15 cellular contexts compared by ENCODE assay signal in the genomic region with DNA sequence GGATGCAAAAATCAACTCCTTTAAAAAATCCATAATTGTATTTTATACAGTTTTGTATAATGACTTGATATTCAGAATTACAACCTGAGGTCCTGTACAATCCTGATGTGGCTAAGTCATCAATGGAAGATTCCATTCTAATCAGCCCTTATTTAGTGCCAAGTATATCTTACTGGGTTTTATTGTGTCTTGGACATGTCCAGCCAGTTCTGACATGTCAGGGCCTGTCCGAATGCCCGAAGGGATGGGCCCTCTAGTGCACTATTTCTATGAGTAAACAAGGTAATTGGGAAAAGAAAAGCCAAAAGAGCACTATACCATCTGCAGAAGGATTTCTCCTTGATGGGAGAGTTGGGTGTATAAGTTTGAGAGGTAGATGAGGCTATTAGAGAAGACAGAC.
"Had no signal": no experiment of that assay in that cellular context is flagged by ENCODE, and none has a peak within 500 bp of the region (broad histone marks: within the 10 kb centered on the region; RNA-seq: fewer than 3 reads in every experiment).

No MANE protein-coding gene starts in this region.

- H3K4me1 Mint-ChIP-seq: activated naive CD8-positive, alpha-beta T cell treated with anti-CD3 and anti-CD28 coated beads, Interleukin-2, amount 10 ng/mL, durations not matched to agents 7 days and 5 days; natural killer cell had no signal

- H3K9me3 ChIP-seq: testis had no signal

- H3K36me3 ChIP-seq: stomach had no signal

- H3K4me3 ChIP-seq: mucosa of descending colon, stomach, testis had no signal

- H3K27me3 Mint-ChIP-seq: activated naive CD8-positive, alpha-beta T cell treated with anti-CD3 and anti-CD28 coated beads, Interleukin-2, amount 10 ng/mL, durations not matched to agents 7 days and 5 days had no signal

- DNase-seq: activated naive CD4-positive, alpha-beta T cell; activated naive CD8-positive, alpha-beta T cell treated with anti-CD3 and anti-CD28 coated beads, Interleukin-2, amount 10 ng/mL, durations not matched to agents 7 days and 5 days; dermis blood vessel endothelial cell; mucosa of descending colon; natural killer cell; nucleus accumbens; posterior cingulate gyrus; retina; stimulated activated CD4-positive, alpha-beta T cell treated with anti-CD3 and anti-CD28 coated beads, Interleukin-12 subunit alpha, Interleukin-12 subunit beta, amount 100 ng/mL, for 4 hours; stimulated activated CD4-positive, alpha-beta T cell treated with anti-CD3 and anti-CD28 coated beads, Interleukin-2, amount 100 ng/mL, for 24 hours; stomach; T-helper 9 cell; testis had no signal

- H3K4me1 ChIP-seq: stomach, testis had no signal

- H3K36me3 Mint-ChIP-seq: activated naive CD8-positive, alpha-beta T cell treated with anti-CD3 and anti-CD28 coated beads, Interleukin-2, amount 10 ng/mL, durations not matched to agents 7 days and 5 days had no signal

- H3K27ac Mint-ChIP-seq: activated naive CD8-positive, alpha-beta T cell treated with anti-CD3 and anti-CD28 coated beads, Interleukin-2, amount 10 ng/mL, durations not matched to agents 7 days and 5 days; natural killer cell had no signal

- H3K4me3 Mint-ChIP-seq: activated naive CD8-positive, alpha-beta T cell treated with anti-CD3 and anti-CD28 coated beads, Interleukin-2, amount 10 ng/mL, durations not matched to agents 7 days and 5 days; natural killer cell had no signal

- H3K27ac ChIP-seq: stomach, testis had no signal

- ATAC-seq: activated CD4-positive, CD25-positive, alpha-beta regulatory T cell treated with anti-CD3 and anti-CD28 coated beads, Interleukin-2, amount 50 U/mL, for 24 hours; left lobe of liver; mucosa of descending colon; natural killer cell had no signal

- H3K27me3 ChIP-seq: stomach, testis had no signal
